ENCODE assay signal across 16 cellular contexts in the genomic region with DNA sequence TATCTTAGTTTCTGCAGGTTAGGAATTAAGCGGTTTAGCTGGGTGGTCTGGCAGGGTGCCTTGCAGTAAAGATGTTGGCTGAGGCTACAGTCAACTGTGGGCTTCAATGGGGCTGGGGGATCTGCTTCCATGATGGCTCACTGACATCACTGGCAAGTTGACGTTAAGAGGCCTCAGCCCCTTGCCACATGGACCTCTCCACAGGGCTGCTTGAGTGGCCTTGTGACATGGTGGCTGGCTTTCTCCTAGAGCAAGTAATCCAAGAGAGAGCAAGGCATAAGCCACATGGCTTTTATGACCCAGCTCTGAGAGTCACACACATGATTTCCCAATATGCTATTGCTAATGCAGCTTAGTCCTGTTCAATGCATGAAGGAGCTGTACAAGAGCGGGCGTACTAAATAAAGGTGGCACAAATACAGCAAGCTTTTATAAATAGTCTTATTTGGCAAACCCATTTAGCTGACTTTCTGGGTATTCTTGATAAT.
"Had no signal": no experiment of that assay in that cellular context is flagged by ENCODE, and none has a peak within 500 bp of the region (broad histone marks: within the 10 kb centered on the region; RNA-seq: fewer than 3 reads in every experiment).

No MANE protein-coding gene starts in this region.

- DNase-seq: activated CD4-positive, alpha-beta memory T cell treated with anti-CD3 and anti-CD28 coated beads for 36 hours; activated naive CD8-positive, alpha-beta T cell treated with anti-CD3 and anti-CD28 coated beads, Interleukin-2, amount 10 ng/mL, durations not matched to agents 7 days and 5 days; activated T-cell treated with anti-CD3 and anti-CD28 coated beads, Interleukin-2, amount 50 U/mL, for 72 hours; endodermal cell; foreskin melanocyte; head of caudate nucleus; naive thymus-derived CD8-positive, alpha-beta T cell; nucleus accumbens; psoas muscle; stimulated activated CD4-positive, alpha-beta T cell treated with anti-CD3 and anti-CD28 coated beads, Interleukin-2, amount 100 ng/mL, for 24 hours; stimulated activated naive B cell treated with anti-CD40 and anti-IgM and Interleukin-4, amounts not matched to agents 10 μg/mL and 1 μg/mL and 100 μg/mL, for 72 hours; substantia nigra; T-helper 2 cell; trophoblast cell had no signal

- H3K9me3 ChIP-seq: ascending aorta, psoas muscle had no signal

- H3K4me3 Mint-ChIP-seq: activated CD4-positive, alpha-beta memory T cell treated with anti-CD3 and anti-CD28 coated beads for 36 hours; activated naive CD8-positive, alpha-beta T cell treated with anti-CD3 and anti-CD28 coated beads, Interleukin-2, amount 10 ng/mL, durations not matched to agents 7 days and 5 days; activated T-cell treated with anti-CD3 and anti-CD28 coated beads, Interleukin-2, amount 50 U/mL, for 72 hours; dendritic cell treated with granulocyte-macrophage colony-stimulating factor and Interleukin-4, amounts not matched to agents 40 ng/mL and 50 ng/mL, for 4 days; endodermal cell; stimulated activated naive B cell treated with anti-CD40 and anti-IgM and Interleukin-4, amounts not matched to agents 10 μg/mL and 1 μg/mL and 100 μg/mL, for 72 hours had no signal

- H3K27me3 ChIP-seq: ascending aorta had no signal

- H3K4me3 ChIP-seq: ascending aorta, psoas muscle had no signal

- H3K27ac ChIP-seq: ascending aorta, psoas muscle had no signal

- H3K9me3 Mint-ChIP-seq: activated naive CD8-positive, alpha-beta T cell treated with anti-CD3 and anti-CD28 coated beads, Interleukin-2, amount 10 ng/mL, durations not matched to agents 7 days and 5 days; activated T-cell treated with anti-CD3 and anti-CD28 coated beads, Interleukin-2, amount 50 U/mL, for 72 hours; stimulated activated naive B cell treated with anti-CD40 and anti-IgM and Interleukin-4, amounts not matched to agents 10 μg/mL and 1 μg/mL and 100 μg/mL, for 72 hours had no signal

- H3K27ac Mint-ChIP-seq: activated CD4-positive, alpha-beta memory T cell treated with anti-CD3 and anti-CD28 coated beads for 36 hours; activated naive CD8-positive, alpha-beta T cell treated with anti-CD3 and anti-CD28 coated beads, Interleukin-2, amount 10 ng/mL, durations not matched to agents 7 days and 5 days; activated T-cell treated with anti-CD3 and anti-CD28 coated beads, Interleukin-2, amount 50 U/mL, for 72 hours; dendritic cell treated with granulocyte-macrophage colony-stimulating factor and Interleukin-4, amounts not matched to agents 40 ng/mL and 50 ng/mL, for 4 days; endodermal cell; stimulated activated naive B cell treated with anti-CD40 and anti-IgM and Interleukin-4, amounts not matched to agents 10 μg/mL and 1 μg/mL and 100 μg/mL, for 72 hours had no signal

- H3K27me3 Mint-ChIP-seq: activated CD4-positive, alpha-beta memory T cell treated with anti-CD3 and anti-CD28 coated beads for 36 hours; activated naive CD8-positive, alpha-beta T cell treated with anti-CD3 and anti-CD28 coated beads, Interleukin-2, amount 10 ng/mL, durations not matched to agents 7 days and 5 days; dendritic cell treated with granulocyte-macrophage colony-stimulating factor and Interleukin-4, amounts not matched to agents 40 ng/mL and 50 ng/mL, for 4 days; naive thymus-derived CD8-positive, alpha-beta T cell; stimulated activated naive B cell treated with anti-CD40 and anti-IgM and Interleukin-4, amounts not matched to agents 10 μg/mL and 1 μg/mL and 100 μg/mL, for 72 hours had no signal
